Comparison of ENCODE assay signal across 8 cellular contexts in genomic region chr7:148987751-148988512, GRCh38. TPM values are rescaled to one million over a fixed set of nuclear protein-coding genes. Genes with fewer than 3 reads are reported as not detected.
DNase-seq lines count a peak whose midpoint lies in the region; ATAC-seq and TF ChIP-seq lines count a peak whose summit lies in the region.

No MANE protein-coding gene starts in this region.

- peak overlapping the region; percentile 53 to 92 (median 77) for H3K27ac ChIP-seq in heart left ventricle

- ATAC-seq in HG03159 (IDR thresholded peaks at IDR 0.05; ENCODE audit: unreplicated experiment) (peak; percentile 0), activated B cell treated with CpG ODN at 0.5 μM for 24 hours (ENCODE audit: low read depth) (peak; percentile 3), heart left ventricle (peak in 2 of 4 donors; percentile 5 to 12), HG02571 (IDR thresholded peaks at IDR 0.05; ENCODE audit: unreplicated experiment) (no peak)

- H3K9me3 Mint-ChIP-seq in activated B cell treated with CpG ODN at 0.5 μM for 24 hours (no peaks in the 10 kb centered on the region), progenitor cell of endocrine pancreas (ENCODE audit: low read depth) (no peaks in the 10 kb centered on the region)

- WGBS in heart left ventricle, 4 donors, result 6 to 8% (median 6%) methylated on average over 9 of the region's 9 CpGs

- H3K4me3 ChIP-seq in GM08714 (ENCODE audit: low read length), result peak overlapping the region; percentile 71
- peak overlapping the region; percentile 56 to 84 (median 71) for H3K4me3 ChIP-seq in heart left ventricle

- CTCF ChIA-PET in activated B cell treated with CpG ODN at 0.5 μM for 24 hours (lab: Charles Lee), result interaction anchor here (1.0 to 2.3 kb wide), 4 partner anchors 18 to 289 kb away, joined by 3 to 10 read pairs (median 4); partner anchors contain the start of gene CUL1

- H3K4me1 ChIP-seq in heart left ventricle, result peaks cover 0 to 47% (median 23%) of the 10 kb centered on the region in 12 donors

- H3K4me3 Mint-ChIP-seq in activated B cell treated with CpG ODN at 0.5 μM for 24 hours, result peak overlapping the region; percentile 96
- H3K4me3 Mint-ChIP-seq in progenitor cell of endocrine pancreas (ENCODE audit: low read depth), result peak overlapping the region; percentile 89

- H3K27ac Mint-ChIP-seq in activated B cell treated with CpG ODN at 0.5 μM for 24 hours (peak overlapping the region; percentile 93), progenitor cell of endocrine pancreas (peak overlapping the region; percentile 96)

- H3K36me3 Mint-ChIP-seq in activated B cell treated with CpG ODN at 0.5 μM for 24 hours (ENCODE audit: low read depth), result peaks cover 12% of the 10 kb centered on the region
- H3K36me3 Mint-ChIP-seq in progenitor cell of endocrine pancreas (ENCODE audit: insufficient read depth), result no peaks in the 10 kb centered on the region

- intact Hi-C loops in activated B cell treated with CpG ODN at 0.5 μM for 24 hours (cut with micrococcal nuclease), result loop anchor here (1.0 to 5.0 kb wide), 9 partner anchors 17 to 634 kb away; partner anchors contain the start of genes EZH2, PDIA4, ZNF398 and ZNF786
- intact Hi-C loops in heart left ventricle (cut with DNase I), result loop anchor here in 3 of 10 donors (1.0 to 5.0 kb wide), 7 partner anchors 21 to 289 kb away; partner anchors contain the start of genes PDIA4 (in 3 of the 3), CUL1 (in 1 of the 3) and EZH2 (in 1 of the 3)

- H3K4me1 Mint-ChIP-seq in activated B cell treated with CpG ODN at 0.5 μM for 24 hours (peaks cover 48% of the 10 kb centered on the region), progenitor cell of endocrine pancreas (ENCODE audit: low read depth) (peaks cover 31% of the 10 kb centered on the region)

- TF ChIP-seq CTCF in activated B cell treated with CpG ODN at 0.5 μM for 24 hours (IDR thresholded peaks at IDR 0.05) (no peak), heart left ventricle (IDR thresholded peaks at IDR 0.05) (no peak), progenitor cell of endocrine pancreas (IDR thresholded peaks at IDR 0.05; ENCODE audit: unreplicated experiment) (no peak)

- DNase-seq in activated B cell treated with CpG ODN at 0.5 μM for 24 hours (no peak), heart left ventricle (no peak), progenitor cell of endocrine pancreas (ENCODE audit: low spot score, unreplicated experiment) (no peak), EL (no peak), NOMO-1 treated with DMSO at 0.1 percent for 48 hours (lab: John Stamatoyannopoulos, UW; ENCODE audit: unreplicated experiment) (no peak)

- H3K9me3 ChIP-seq in heart left ventricle, result no peaks in the 10 kb centered on the region

- TF ChIP-seq POLR2A in heart left ventricle (IDR thresholded peaks at IDR 0.05), result no peak

- POLR2A ChIA-PET in activated B cell treated with CpG ODN at 0.5 μM for 24 hours (lab: Charles Lee), result interaction anchor here (0.6 to 1.2 kb wide), 6 partner anchors 24 to 289 kb away, joined by 3 to 5 read pairs (median 4); partner anchors contain the start of genes CUL1, PDIA4 and ZNF398

- no peaks in the 10 kb centered on the region for H3K27me3 ChIP-seq in heart left ventricle

- H3K27me3 Mint-ChIP-seq in activated B cell treated with CpG ODN at 0.5 μM for 24 hours (peaks cover 2% of the 10 kb centered on the region), progenitor cell of endocrine pancreas (no peaks in the 10 kb centered on the region)

- H3K36me3 ChIP-seq in heart left ventricle, result no peaks in the 10 kb centered on the region

RNA-seq across cellular contexts. Expression of gene PDIA4, which starts 40.4 kb away (rescaled TPM):
- total RNA-seq in activated B cell treated with CpG ODN at 0.5 μM for 24 hours, result 57.4 and 59.4 TPM in 2 replicates
- 10 to 100 TPM; 20.9 to 67.7 (median 33.1) TPM for total RNA-seq in heart left ventricle
- polyA plus RNA-seq in heart left ventricle, result 10 to 100 TPM in 1 of 2 donors, 1 to 10 TPM in 1; 8.4 to 84.4 TPM
- total RNA-seq in progenitor cell of endocrine pancreas, result 238 TPM in 2 replicates
